In genomic region chr17:3870871-3871306, GRCh38 we compare ENCODE assay signal across 7 cellular contexts. TPM values are rescaled to one million over a fixed set of nuclear protein-coding genes. Genes with fewer than 3 reads are reported as not detected.
DNase-seq lines count a peak whose midpoint lies in the region; ATAC-seq and TF ChIP-seq lines count a peak whose summit lies in the region.

No MANE protein-coding gene starts in this region.

- H3K27ac Mint-ChIP-seq in naive B cell: peak overlapping the region in 5 of 6 donors; percentile 77 to 87 (median 82)

- intact Hi-C loops in colonic mucosa (cut with DNase I): no loop called here

- H3K27me3 ChIP-seq in colonic mucosa (no peaks in the 10 kb centered on the region), tibial nerve (no peaks in the 10 kb centered on the region)

- ATAC-seq in GM18502 (IDR thresholded peaks at IDR 0.05; ENCODE audit: poor library complexity, unreplicated experiment): peak; percentile 52
- ATAC-seq in naive B cell (ENCODE audit: low read depth in 2 of 2): peak; percentile 39 to 78

- no peak for TF ChIP-seq CTCF in colonic mucosa (IDR thresholded peaks at IDR 0.05)
- TF ChIP-seq CTCF in tibial nerve (IDR thresholded peaks at IDR 0.05): no peak

- H3K9me3 ChIP-seq in KOPT-K1 (ENCODE audit: insufficient read depth, low read length, poor library complexity, severe bottlenecking): no peaks in the 10 kb centered on the region
- no peaks in the 10 kb centered on the region for H3K9me3 ChIP-seq in colonic mucosa
- no peaks in the 10 kb centered on the region for H3K9me3 ChIP-seq in tibial nerve

- DNase-seq in colonic mucosa (peak; percentile 43), naive B cell (no peak), ureter (ENCODE audit: low spot score) (no peak), tibial nerve (ENCODE audit: low spot score in 2 of 2) (no peak), T-helper 9 cell (no peak)

- H3K27ac ChIP-seq in KOPT-K1 (ENCODE audit: low read depth, low read length, poor library complexity, severe bottlenecking) (peak overlapping the region; percentile 59), colonic mucosa (no peak overlapping the region), tibial nerve (no peak overlapping the region)

- no peaks in the 10 kb centered on the region for H3K27me3 Mint-ChIP-seq in naive B cell

- TF ChIP-seq POLR2A in tibial nerve (IDR thresholded peaks at IDR 0.05): no peak

- no peaks in the 10 kb centered on the region for H3K9me3 Mint-ChIP-seq in naive B cell

- H3K4me3 ChIP-seq in colonic mucosa: no peak overlapping the region
- H3K4me3 ChIP-seq in tibial nerve: no peak overlapping the region

- 42 to 56% methylated on average over 11 of the region's 11 CpGs for whole genome bisulfite sequencing in tibial nerve, 2 donors

- H3K36me3 Mint-ChIP-seq in naive B cell: peaks cover 6 to 15% of the 10 kb centered on the region in 2 donors

- no peak overlapping the region for H3K9ac ChIP-seq in colonic mucosa (ENCODE audit: low read depth in 2 of 2, low read length in 2 of 2)

- peaks cover 8% of the 10 kb centered on the region; the same call in 1 of the 2 replicates for H3K36me3 ChIP-seq in KOPT-K1 (ENCODE audit: insufficient read depth, low read length)
- no peaks in the 10 kb centered on the region for H3K36me3 ChIP-seq in colonic mucosa
- H3K36me3 ChIP-seq in tibial nerve: peaks cover 0 to 46% (median 0%) of the 10 kb centered on the region in 3 donors

- H3K4me1 ChIP-seq in colonic mucosa: no peaks in the 10 kb centered on the region
- H3K4me1 ChIP-seq in tibial nerve: no peaks in the 10 kb centered on the region

- H3K4me1 Mint-ChIP-seq in naive B cell: peaks cover 7 to 12% (median 7%) of the 10 kb centered on the region in 3 donors

- TF ChIP-seq EP300 in tibial nerve (IDR thresholded peaks at IDR 0.05): no peak

- H3K4me3 Mint-ChIP-seq in naive B cell: peak overlapping the region in 4 of 8 donors; percentile 21 to 50 (median 36)

RNA-seq across cellular contexts. Expression of gene CAMKK1, which starts 22.0 kb away (rescaled TPM):
- total RNA-seq in colonic mucosa (1 to 10 TPM; 3.6 to 7.2 TPM), ureter (7.8 TPM), tibial nerve (10 to 100 TPM in 1 of 4 donors, 1 to 10 TPM in 3; 4.4 to 15.3 (median 7.3) TPM)
- 1 to 10 TPM in 4 of 6 donors, under 1 TPM in 2; 0.69 to 1.4 (median 1.1) TPM for polyA plus RNA-seq in naive B cell (ENCODE audit: low read depth in 6 of 6)

RNA-seq across cellular contexts. Expression of gene NCBP3, which starts 24.8 kb away (rescaled TPM):
- total RNA-seq in colonic mucosa (10 to 100 TPM; 31.3 to 41.2 TPM), ureter (46.1 TPM), tibial nerve (10 to 100 TPM; 17.3 to 31.5 (median 21.3) TPM)
- polyA plus RNA-seq in naive B cell (ENCODE audit: low read depth in 6 of 6): 10 to 100 TPM in 5 of 6 donors, 1 to 10 TPM in 1; 9.4 to 34.1 (median 13.2) TPM

RNA-seq across cellular contexts. Expression of gene P2RX1, which starts 45.4 kb away (rescaled TPM):
- total RNA-seq in colonic mucosa (1 to 10 TPM; 2.7 to 4.8 TPM), ureter (44.3 TPM), tibial nerve (1 to 10 TPM in 3 of 4 donors, under 1 TPM in 1; 0.87 to 8.6 (median 4.9) TPM)
- 10 to 100 TPM in 5 of 6 donors, 1 to 10 TPM in 1; 2.3 to 20.2 (median 15.1) TPM for polyA plus RNA-seq in naive B cell (ENCODE audit: low read depth in 6 of 6)
